ENCODE assay signal across 8 cellular contexts in the genomic region with DNA sequence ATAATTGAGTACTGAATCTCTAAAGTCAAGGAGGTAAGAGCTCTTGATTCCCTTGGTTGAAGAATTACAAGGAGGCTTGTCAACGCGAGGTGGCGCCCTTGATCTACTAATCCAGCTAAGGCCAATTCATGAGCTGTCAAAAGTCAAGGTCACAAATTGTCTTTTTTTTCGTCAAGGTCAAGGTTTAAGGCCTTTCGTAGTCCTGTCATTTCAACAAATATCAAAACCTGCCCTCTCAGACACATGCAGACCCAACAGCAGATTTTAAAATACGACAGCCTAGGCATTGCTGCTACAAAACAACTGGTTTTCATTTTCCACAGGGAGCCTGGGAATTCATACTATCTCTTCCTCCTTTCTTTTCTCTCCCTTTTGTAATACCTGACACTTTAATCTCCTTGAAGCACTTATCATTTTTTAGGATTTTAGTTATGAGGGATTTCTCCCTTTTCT. TPM values are rescaled to one million over a fixed set of nuclear protein-coding genes. Genes with fewer than 3 reads are reported as not detected.
DNase-seq lines count a peak whose midpoint lies in the region; ATAC-seq and TF ChIP-seq lines count a peak whose summit lies in the region.

No MANE protein-coding gene starts in this region.

- intact Hi-C loops in natural killer cell (cut with micrococcal nuclease), result loop anchor here (1.0 to 5.0 kb wide), 5 partner anchors 380 to 901 kb away; no protein-coding TSS in a partner anchor

- TF ChIP-seq CTCF in natural killer cell (IDR thresholded peaks at IDR 0.05), result peak; percentile 92
- peak; percentile 53 for TF ChIP-seq CTCF in coronary artery (IDR thresholded peaks at IDR 0.05)

- peak; percentile 73 for DNase-seq in natural killer cell
- DNase-seq in natural killer cell treated with Interleukin-12 subunit alpha and Interleukin-12 subunit beta and Interleukin-15 and Interleukin-18, amount 100 ng/mL, for 72 hours (ENCODE audit: low spot score), result no peak
- peak; percentile 72 for DNase-seq in NCI-H460 (ENCODE audit: extremely low read depth, low read depth)
- DNase-seq in activated CD4-positive, alpha-beta T cell treated with anti-CD3 and anti-CD28 coated beads, Interleukin-2, amount 50 U/mL, for 1 hour, result peak; percentile 89
- peak; percentile 77 for DNase-seq in coronary artery (ENCODE audit: low spot score)
- DNase-seq in lung microvascular endothelial cell (ENCODE audit: low read depth in 2 of 2), result peak; percentile 81 to 85
- DNase-seq in stimulated activated CD8-positive, alpha-beta memory T cell treated with anti-CD3 and anti-CD28 coated beads, Interleukin-12 subunit alpha, Interleukin-12 subunit beta, amount 100 ng/mL, for 24 hours (ENCODE audit: extremely low read depth), result peak; percentile 46

- peak overlapping the region; percentile 26 for H3K4me3 Mint-ChIP-seq in natural killer cell
- no peak overlapping the region for H3K4me3 Mint-ChIP-seq in natural killer cell treated with Interleukin-12 subunit alpha and Interleukin-12 subunit beta and Interleukin-15 and Interleukin-18, amount 100 ng/mL, for 72 hours

- no peaks in the 10 kb centered on the region for H3K9me3 Mint-ChIP-seq in natural killer cell
- no peaks in the 10 kb centered on the region for H3K9me3 Mint-ChIP-seq in natural killer cell treated with Interleukin-12 subunit alpha and Interleukin-12 subunit beta and Interleukin-15 and Interleukin-18, amount 100 ng/mL, for 72 hours

- no peak overlapping the region for H3K27ac ChIP-seq in coronary artery

- H3K27me3 Mint-ChIP-seq in natural killer cell (ENCODE audit: low read depth in 2 of 2), result peaks cover 71 to 79% of the 10 kb centered on the region in 2 donors
- H3K27me3 Mint-ChIP-seq in natural killer cell treated with Interleukin-12 subunit alpha and Interleukin-12 subunit beta and Interleukin-15 and Interleukin-18, amount 100 ng/mL, for 72 hours, result peaks cover 57 to 61% of the 10 kb centered on the region in 2 donors

- H3K4me3 ChIP-seq in coronary artery, result no peak overlapping the region

- peaks cover 28 to 32% of the 10 kb centered on the region in 2 donors for H3K4me1 Mint-ChIP-seq in natural killer cell
- peaks cover 13 to 17% of the 10 kb centered on the region in 2 donors for H3K4me1 Mint-ChIP-seq in natural killer cell treated with Interleukin-12 subunit alpha and Interleukin-12 subunit beta and Interleukin-15 and Interleukin-18, amount 100 ng/mL, for 72 hours (ENCODE audit: low read depth in 2 of 2)

- H3K36me3 Mint-ChIP-seq in natural killer cell, result no peaks in the 10 kb centered on the region
- H3K36me3 Mint-ChIP-seq in natural killer cell treated with Interleukin-12 subunit alpha and Interleukin-12 subunit beta and Interleukin-15 and Interleukin-18, amount 100 ng/mL, for 72 hours, result no peaks in the 10 kb centered on the region

- no peak overlapping the region for H3K27ac Mint-ChIP-seq in natural killer cell
- H3K27ac Mint-ChIP-seq in natural killer cell treated with Interleukin-12 subunit alpha and Interleukin-12 subunit beta and Interleukin-15 and Interleukin-18, amount 100 ng/mL, for 72 hours, result no peak overlapping the region

- ATAC-seq in natural killer cell (peak in 2 of 3 donors; percentile 36 to 38), GM18909 (IDR thresholded peaks at IDR 0.05; ENCODE audit: poor library complexity, unreplicated experiment) (no peak)
- no peak for ATAC-seq in natural killer cell treated with Interleukin-12 subunit alpha and Interleukin-12 subunit beta and Interleukin-15 and Interleukin-18, amount 100 ng/mL, for 72 hours

RNA-seq across cellular contexts. Expression of gene HOXA13, which starts 3.6 kb away (rescaled TPM):
- total RNA-seq in natural killer cell, result not detected
- total RNA-seq in natural killer cell treated with Interleukin-12 subunit alpha and Interleukin-12 subunit beta and Interleukin-15 and Interleukin-18, amount 100 ng/mL, for 72 hours, result not detected
- 1.9 and 2.7 TPM in 2 replicates for total RNA-seq in NCI-H460 (2014; rRNA removed; shearing (Covaris generic))
- 0.78 and 1.2 TPM in 2 replicates for polyA plus RNA-seq in NCI-H460 (2014; cell fraction: nucleus; rRNA removed)
- total RNA-seq in lung microvascular endothelial cell, result not detected in 2 replicates

RNA-seq across cellular contexts. Expression of gene HOXA11, which starts 11.3 kb away (rescaled TPM):
- not detected for total RNA-seq in natural killer cell
- total RNA-seq in natural killer cell treated with Interleukin-12 subunit alpha and Interleukin-12 subunit beta and Interleukin-15 and Interleukin-18, amount 100 ng/mL, for 72 hours, result under 1 TPM; 0.20 to 0.76 TPM
- 6.7 and 7.1 TPM in 2 replicates for total RNA-seq in NCI-H460 (2014; rRNA removed; shearing (Covaris generic))
- 2.4 and 2.5 TPM in 2 replicates for polyA plus RNA-seq in NCI-H460 (2014; cell fraction: nucleus; rRNA removed)
- total RNA-seq in lung microvascular endothelial cell, result 0.22 TPM in 1 of 2 replicates, not detected in the other

RNA-seq across cellular contexts. Expression of gene HOXA10, which starts 22.2 kb away (rescaled TPM):
- total RNA-seq in natural killer cell (1 to 10 TPM in 2 of 3 donors, under 1 TPM in 1; 0.82 to 3.3 (median 2.2) TPM), lung microvascular endothelial cell (under 0.01 and 2.0 TPM in 2 replicates)
- 1 to 10 TPM in 1 of 2 donors, under 1 TPM in 1; 0.88 to 1.3 TPM for total RNA-seq in natural killer cell treated with Interleukin-12 subunit alpha and Interleukin-12 subunit beta and Interleukin-15 and Interleukin-18, amount 100 ng/mL, for 72 hours
- total RNA-seq in NCI-H460 (2014; rRNA removed; shearing (Covaris generic)), result 9.8 and 11.9 TPM in 2 replicates
- polyA plus RNA-seq in NCI-H460 (2014; cell fraction: nucleus; rRNA removed), result 5.8 and 14.1 TPM in 2 replicates

RNA-seq across cellular contexts. Expression of gene HOXA9, which starts 31.0 kb away (rescaled TPM):
- 1 to 10 TPM in 1 of 3 donors, under 1 TPM in 2; 0.39 to 4.6 (median 0.42) TPM for total RNA-seq in natural killer cell
- 1 to 10 TPM in 1 of 2 donors, not detected in 1; 2.4 TPM for total RNA-seq in natural killer cell treated with Interleukin-12 subunit alpha and Interleukin-12 subunit beta and Interleukin-15 and Interleukin-18, amount 100 ng/mL, for 72 hours
- 5.1 and 7.8 TPM in 2 replicates for total RNA-seq in NCI-H460 (2014; rRNA removed; shearing (Covaris generic))
- 52.5 and 56.3 TPM in 2 replicates for polyA plus RNA-seq in NCI-H460 (2014; cell fraction: nucleus; rRNA removed)
- 2.0 and 3.9 TPM in 2 replicates for total RNA-seq in lung microvascular endothelial cell

RNA-seq across cellular contexts. Expression of gene HOXA7, which starts 39.8 kb away (rescaled TPM):
- total RNA-seq in natural killer cell, result not detected
- total RNA-seq in natural killer cell treated with Interleukin-12 subunit alpha and Interleukin-12 subunit beta and Interleukin-15 and Interleukin-18, amount 100 ng/mL, for 72 hours, result under 1 TPM in 1 of 2 donors, not detected in 1; 0.20 TPM
- total RNA-seq in NCI-H460 (2014; rRNA removed; shearing (Covaris generic)), result 3.8 and 4.1 TPM in 2 replicates
- 0.42 and 2.9 TPM in 2 replicates for polyA plus RNA-seq in NCI-H460 (2014; cell fraction: nucleus; rRNA removed)
- 1.5 and 1.8 TPM in 2 replicates for total RNA-seq in lung microvascular endothelial cell

Comparison
In these comparisons a context has a peak if more than half of its experiments do, and no peak if none do; other contexts are left out.
1. ATAC-seq: peak in natural killer cell (2 of 3); none in natural killer cell treated with Interleukin-12 subunit alpha and Interleukin-12 subunit beta and Interleukin-15 and Interleukin-18, amount 100 ng/mL, for 72 hours (0 of 2) and GM18909 (single experiment).